23 cellular contexts compared by ENCODE assay signal in genomic region chr20:38706482-38706881, GRCh38. TPM values are rescaled to one million over a fixed set of nuclear protein-coding genes. Genes with fewer than 3 reads are reported as not detected.
DNase-seq lines count a peak whose midpoint lies in the region; FAIRE-seq and TF ChIP-seq lines count a peak whose summit lies in the region.
"Had no signal": no experiment of that assay in that cellular context is flagged by ENCODE, and none has a peak within 500 bp of the region (broad histone marks: within the 10 kb centered on the region; RNA-seq: fewer than 3 reads in every experiment).

No MANE protein-coding gene starts in this region.

- no peaks in the 10 kb centered on the region for H3K36me3 Mint-ChIP-seq in HFFc6 (ENCODE audit: low read depth)
- H3K36me3 Mint-ChIP-seq: IgD-negative memory B cell had no signal

- TF ChIP-seq CTCF in H1 (IDR thresholded peaks at IDR 0.05; ENCODE audit: control extremely low read depth in 1 of 3, insufficient read depth in 1 of 3, low read depth in 1 of 3, low read length in 3 of 3), result no peak
- no peak for TF ChIP-seq CTCF in tibial nerve (IDR thresholded peaks at IDR 0.05)
- TF ChIP-seq CTCF in HFFc6 (IDR thresholded peaks at IDR 0.05), result no peak

- peaks cover 35% of the 10 kb centered on the region for H3K27me3 Mint-ChIP-seq in HFFc6 (ENCODE audit: insufficient read depth)

- H3K36me3 ChIP-seq in H1 (ENCODE audit: control insufficient read depth in 2 of 4, insufficient read depth in 4 of 4, low read length in 3 of 4), result no peaks in the 10 kb centered on the region
- H3K36me3 ChIP-seq in tibial nerve, result no peaks in the 10 kb centered on the region
- H3K36me3 ChIP-seq: right lobe of liver had no signal

- FAIRE-seq in H1 (lab: Jason Lieb, UNC), result no peak

- H3K27me3 ChIP-seq in H1 (replicated peaks in 1 of 4; ENCODE audit: control insufficient read depth in 3 of 4, extremely low read depth in 1 of 4, insufficient read depth in 3 of 4, low read length in 3 of 4) (no peaks in the 10 kb centered on the region; a peak in 1 of 7 replicates), tibial nerve (peaks cover 0 to 19% of the 10 kb centered on the region in 2 donors)
- H3K27me3 ChIP-seq: right lobe of liver, testis had no signal

- no peak overlapping the region for H2BK5ac ChIP-seq in H1 (ENCODE audit: low read depth, low read length)

- CTCF ChIA-PET in H1 (lab: Charles Lee; ENCODE audit: partially characterized antibody), result interaction anchor here (0.5 to 19.8 kb wide), 5 partner anchors 8 to 73 kb away, joined by 3 to 236 read pairs (median 4); partner anchors contain the start of gene SLC32A1

- no peak overlapping the region for H4K5ac ChIP-seq in H1 (ENCODE audit: insufficient read length, low read depth, low read length)

- H3K27ac ChIP-seq in H1 (ENCODE audit: low read depth, low read length), result no peak overlapping the region
- H3K27ac ChIP-seq in tibial nerve, result no peak overlapping the region
- H3K27ac ChIP-seq: right lobe of liver, testis had no signal

- no peak overlapping the region; the same call in 1 of the 2 replicates for H2BK15ac ChIP-seq in H1 (ENCODE audit: low read length)

- H4K20me1 ChIP-seq in H1 (replicated peaks in 1 of 2; ENCODE audit: control insufficient read depth in 1 of 2, insufficient read depth in 2 of 2, low read length in 2 of 2), result no peaks in the 10 kb centered on the region

- H2BK120ac ChIP-seq in H1 (replicated peaks; ENCODE audit: low read depth, low read length), result no peak overlapping the region

- H3K23ac ChIP-seq in H1 (ENCODE audit: insufficient read length), result no peak overlapping the region

- no peaks in the 10 kb centered on the region for H3K9me3 Mint-ChIP-seq in HFFc6
- H3K9me3 Mint-ChIP-seq: activated CD8-positive, alpha-beta T cell treated with anti-CD3 and anti-CD28 coated beads for 36 hours; activated naive CD4-positive, alpha-beta T cell treated with anti-CD3 and anti-CD28 coated beads for 36 hours; activated T-cell treated with anti-CD3 and anti-CD28 coated beads, Interleukin-2, amount 50 U/mL, for 24 hours; IgD-negative memory B cell had no signal

- H3K23me2 ChIP-seq in H1 (ENCODE audit: low read depth, low read length), result no peaks in the 10 kb centered on the region

- no peak overlapping the region for H3K4me3 Mint-ChIP-seq in HFFc6
- H3K4me3 Mint-ChIP-seq: activated CD8-positive, alpha-beta T cell treated with anti-CD3 and anti-CD28 coated beads for 36 hours; activated naive CD4-positive, alpha-beta T cell treated with anti-CD3 and anti-CD28 coated beads for 36 hours; activated T-cell treated with anti-CD3 and anti-CD28 coated beads, Interleukin-2, amount 50 U/mL, for 24 hours; IgD-negative memory B cell had no signal

- no peak overlapping the region for H2BK20ac ChIP-seq in H1 (ENCODE audit: low read length)

- no peak overlapping the region for H4K8ac ChIP-seq in H1 (ENCODE audit: extremely low read depth, insufficient read depth, low read length)

- H2AFZ ChIP-seq in H1 (ENCODE audit: low read length), result 0 out of 2 replicates have a peak overlapping the region, but pooled peaks have one; percentile 90

- no peak overlapping the region for H2AK5ac ChIP-seq in H1 (ENCODE audit: low read depth, low read length)

- no peak for TF ChIP-seq EP300 in H1 (IDR thresholded peaks at IDR 0.05; ENCODE audit: borderline replicate concordance in 1 of 2, low read depth in 2 of 2, low read length in 2 of 2)
- TF ChIP-seq EP300 in tibial nerve (IDR thresholded peaks at IDR 0.05), result no peak

- no peak overlapping the region for H3K14ac ChIP-seq in H1 (ENCODE audit: insufficient read length)

- H3K4me3 ChIP-seq in H1 (ENCODE audit: extremely low read depth in 1 of 4, insufficient read depth in 2 of 4, low read depth in 3 of 4, low read length in 4 of 4), result no peak overlapping the region
- no peak overlapping the region for H3K4me3 ChIP-seq in tibial nerve
- H3K4me3 ChIP-seq: right lobe of liver, testis had no signal

- H3K4me2 ChIP-seq in H1 (ENCODE audit: insufficient read depth in 1 of 2, low read depth in 2 of 2, low read length in 2 of 2), result peak overlapping the region; percentile 7 to 13; a peak in 1 of 4 replicates

- H3K4me1 Mint-ChIP-seq in HFFc6 (ENCODE audit: low read depth), result no peaks in the 10 kb centered on the region

- H3K27ac Mint-ChIP-seq in HFFc6, result no peak overlapping the region
- H3K27ac Mint-ChIP-seq: activated CD8-positive, alpha-beta T cell treated with anti-CD3 and anti-CD28 coated beads for 36 hours; activated naive CD4-positive, alpha-beta T cell treated with anti-CD3 and anti-CD28 coated beads for 36 hours; activated T-cell treated with anti-CD3 and anti-CD28 coated beads, Interleukin-2, amount 50 U/mL, for 24 hours; IgD-negative memory B cell had no signal

- H3K9ac ChIP-seq in H1 (replicated peaks in 1 of 4; ENCODE audit: extremely low read depth in 1 of 4, low read depth in 3 of 4, low read length in 3 of 4), result no peak overlapping the region

- peak overlapping the region; percentile 78; the same call in 1 of the 2 replicates for H3K18ac ChIP-seq in H1 (ENCODE audit: extremely low read depth, low read length)

- no peak for TF ChIP-seq POLR2A in H1 (IDR thresholded peaks at IDR 0.05; ENCODE audit: control extremely low read depth in 1 of 2, low read depth in 2 of 2, low read length in 2 of 2)
- TF ChIP-seq POLR2A in tibial nerve (IDR thresholded peaks at IDR 0.05), result no peak
- TF ChIP-seq POLR2A in erythroblast (IDR thresholded peaks at IDR 0.05; ENCODE audit: low read length), result no peak

- H3K4me1 ChIP-seq in H1 (replicated peaks in 1 of 4; ENCODE audit: control insufficient read depth in 3 of 4, insufficient read depth in 4 of 4, low read length in 3 of 4), result peaks cover 0 to 7% (median 3%) of the 10 kb centered on the region in 4 experiments; a peak in 4 of 7 replicates
- no peaks in the 10 kb centered on the region for H3K4me1 ChIP-seq in tibial nerve
- H3K4me1 ChIP-seq: right lobe of liver, testis had no signal

- DNase-seq in NCI-H82 (lab: John Stamatoyannopoulos, UW) (peak; percentile 70), NCI-H82 treated with DMSO at 0.1 percent for 48 hours (lab: John Stamatoyannopoulos, UW; ENCODE audit: unreplicated experiment) (no peak), NCI-H446 (lab: John Stamatoyannopoulos, UW) (peak; percentile 27 to 77), H1 (ENCODE audit: low read depth in 1 of 2, low spot score in 2 of 2) (no peak), retina (peak; percentile 86), tibial nerve (ENCODE audit: low spot score in 2 of 2) (no peak), HFFc6 (no peak), erythroblast (lab: John Stamatoyannopoulos, UW) (no peak)
- DNase-seq: activated CD4-positive, CD25-positive, alpha-beta regulatory T cell; activated CD8-positive, alpha-beta T cell treated with anti-CD3 and anti-CD28 coated beads for 36 hours; activated naive CD4-positive, alpha-beta T cell treated with anti-CD3 and anti-CD28 coated beads for 36 hours; activated T-cell treated with anti-CD3 and anti-CD28 coated beads, Interleukin-2, amount 50 U/mL, for 24 hours; DMS53; effector memory CD4-positive, alpha-beta T cell; left ventricle myocardium superior; NCI-H2107; occipital lobe; right lobe of liver; SHP77 treated with DMSO at 0.1 percent for 48 hours; T-helper 2 cell; testis had no signal

- no peaks in the 10 kb centered on the region for H3K79me2 ChIP-seq in H1 (ENCODE audit: control insufficient read depth in 1 of 2, insufficient read depth in 2 of 2, low read length in 2 of 2)

- no peak overlapping the region for H3K56ac ChIP-seq in H1 (replicated peaks; ENCODE audit: insufficient read length, low read depth, low read length)

- WGBS in H1 (ENCODE audit: extremely low coverage in 1 of 2, insufficient coverage in 1 of 2, insufficient read length in 1 of 2, insufficient replicate concordance in 2 of 2, low coverage in 1 of 2, low lambda C conversion rate in 2 of 2, missing lambda C conversion rate in 1 of 2), 2 experiments, result 42% methylated on average over 8 of the region's 8 CpGs; no CpG with 5 or more reads in 1 of the 2 experiments
- WGBS in tibial nerve, 2 donors, result 14 to 16% methylated on average over 8 of the region's 8 CpGs

- H3K79me1 ChIP-seq in H1 (ENCODE audit: low read depth, low read length), result no peaks in the 10 kb centered on the region

- H2BK12ac ChIP-seq in H1 (ENCODE audit: low read depth, low read length), result no peak overlapping the region

- POLR2A ChIA-PET in H1 (lab: Charles Lee; ENCODE audit: partially characterized antibody), result interaction anchor here (0.7 to 0.9 kb wide), 2 partner anchors 21 to 73 kb away, joined by 3 to 4 read pairs; no protein-coding TSS in a partner anchor

- H4K91ac ChIP-seq in H1 (replicated peaks; ENCODE audit: insufficient read length, low read length), result no peak overlapping the region

- H3K9me3 ChIP-seq in H1 (ENCODE audit: insufficient read depth in 2 of 2, low read depth in 1 of 2, low read length in 1 of 2), result no peaks in the 10 kb centered on the region
- H3K9me3 ChIP-seq in tibial nerve, result no peaks in the 10 kb centered on the region
- H3K9me3 ChIP-seq: right lobe of liver, testis had no signal

- TF ChIP-seq RAD21 in H1 (IDR thresholded peaks at IDR 0.05 in 1 of 2, conservative IDR thresholded peaks at IDR 0.05 in 1 of 2; ENCODE audit: low read depth in 2 of 2, low read length in 2 of 2), result no peak

- no peak overlapping the region for H3K4ac ChIP-seq in H1 (replicated peaks; ENCODE audit: insufficient read length, low read depth, low read length)

RNA-seq across cellular contexts. Expression of gene SLC32A1, which starts 17.8 kb away (rescaled TPM):
- 0.15 and 0.33 TPM in 2 replicates for total RNA-seq in H1 (2021; fragmentation: NEBNext Ultra II Directional; extraction: Animal tissue kit (Norgen Biotek cat#: 25700))
- polyA plus RNA-seq in H1 (2011; rRNA removed), result 0.09 and 0.19 TPM in 2 replicates
- polyA plus RNA-seq in H1 (2011; cell fraction: cytosol; rRNA removed), result 0.10 TPM
- 0.20 TPM for polyA plus RNA-seq in H1 (2011; cell fraction: nucleus; rRNA removed)
- 0.12 to 0.53 TPM (median 0.31 TPM) in 4 replicates for polyA plus RNA-seq in H1 (2012, experiment 1 of 2)
- polyA plus RNA-seq in H1 (2012, experiment 2 of 2), result 0.13 TPM
- 0.28 TPM for polyA plus RNA-seq in H1 (2013, experiment 1 of 2)
- polyA plus RNA-seq in H1 (2013, experiment 2 of 2), result 0.33 TPM
- 0.12 and 0.16 TPM in 2 replicates for polyA minus RNA-seq in H1 (2011; rRNA and poly(A)+ RNA removed)
- not detected for polyA minus RNA-seq in H1 (2011; cell fraction: cytosol; rRNA and poly(A)+ RNA removed)
- not detected for polyA minus RNA-seq in H1 (2011; cell fraction: nucleus; rRNA and poly(A)+ RNA removed)
- not detected for total RNA-seq in tibial nerve
- not detected for total RNA-seq in HFFc6 (2021; fragmentation: NEBNext Ultra II Directional; extraction: Animal tissue kit (Norgen Biotek cat#: 25700))
- total RNA-seq: activated CD8-positive, alpha-beta T cell treated with anti-CD3 and anti-CD28 coated beads for 36 hours; activated naive CD4-positive, alpha-beta T cell treated with anti-CD3 and anti-CD28 coated beads for 36 hours; fibroblast of lung; left ventricle myocardium superior; right lobe of liver had no signal
- polyA plus RNA-seq: fibroblast of lung, IgD-negative memory B cell had no signal

RNA-seq across cellular contexts. Expression of gene ACTR5, which starts 41.8 kb away (rescaled TPM):
- total RNA-seq in H1 (2021; fragmentation: NEBNext Ultra II Directional; extraction: Animal tissue kit (Norgen Biotek cat#: 25700)), result 14.1 and 14.4 TPM in 2 replicates
- polyA plus RNA-seq in H1 (2011; rRNA removed), result 10.4 and 11.7 TPM in 2 replicates
- polyA plus RNA-seq in H1 (2011; cell fraction: cytosol; rRNA removed), result 12.6 TPM
- 19.7 TPM for polyA plus RNA-seq in H1 (2011; cell fraction: nucleus; rRNA removed)
- polyA plus RNA-seq in H1 (2012, experiment 1 of 2), result 10.0 to 12.0 TPM (median 11.3 TPM) in 4 replicates
- 10.4 TPM for polyA plus RNA-seq in H1 (2012, experiment 2 of 2)
- 9.9 TPM for polyA plus RNA-seq in H1 (2013, experiment 1 of 2)
- 9.2 TPM for polyA plus RNA-seq in H1 (2013, experiment 2 of 2)
- polyA minus RNA-seq in H1 (2011; rRNA and poly(A)+ RNA removed), result 10.7 and 11.4 TPM in 2 replicates
- 6.6 TPM for polyA minus RNA-seq in H1 (2011; cell fraction: cytosol; rRNA and poly(A)+ RNA removed)
- 9.6 TPM for polyA minus RNA-seq in H1 (2011; cell fraction: nucleus; rRNA and poly(A)+ RNA removed)
- total RNA-seq in tibial nerve, result 10 to 100 TPM; 14.7 to 19.0 (median 18.6) TPM
- total RNA-seq in HFFc6 (2021; fragmentation: NEBNext Ultra II Directional; extraction: Animal tissue kit (Norgen Biotek cat#: 25700)), result 1 to 10 TPM; 3.2 to 4.3 (median 3.8) TPM

Comparison
In these comparisons a context has a peak if more than half of its experiments do, and no peak if none do; other contexts are left out.
1. DNase-seq: peak in NCI-H82 (single experiment), NCI-H446 (2 of 2) and retina (single experiment); none in NCI-H82 treated with DMSO at 0.1 percent for 48 hours (single experiment), H1 (0 of 2), tibial nerve (0 of 2), HFFc6 (single experiment) and erythroblast (0 of 2).